8 cellular contexts compared by ENCODE assay signal in genomic region chr5:57178238-57178637, GRCh38. TPM values are rescaled to one million over a fixed set of nuclear protein-coding genes. Genes with fewer than 3 reads are reported as not detected.
A peak's percentile ranks its signal among the peaks of the same experiment; 100 is the strongest.
DNase-seq lines count a peak whose midpoint lies in the region; ATAC-seq, FAIRE-seq and TF ChIP-seq lines count a peak whose summit lies in the region.
"Not testable (repeated sequence)": the region's sequence is repeated elsewhere in the genome, so short reads cannot be mapped to it uniquely, and the experiment has no call there.

No MANE protein-coding gene starts in this region.

- TF ChIP-seq POLR2A in GM12878 (IDR thresholded peaks at IDR 0.05; ENCODE audit: low read depth, low read length); esophagus squamous epithelium (IDR thresholded peaks at IDR 0.05); right lobe of liver (IDR thresholded peaks at IDR 0.05); ovary (IDR thresholded peaks at IDR 0.05): not testable (repeated sequence)

- SMC1A ChIA-PET in GM12878 (lab: Charles Lee; ENCODE audit: uncharacterized antibody, unreplicated experiment): interaction anchor here (6.8 kb wide), 1 partner anchor 11 kb away, joined by 48 read pairs; no protein-coding TSS in a partner anchor

- CTCF ChIA-PET in CD4-positive, alpha-beta memory T cell (lab: Charles Lee; ENCODE audit: partially characterized antibody); activated B cell treated with CpG ODN at 0.5 μM for 24 hours (lab: Charles Lee): not testable (repeated sequence)
- CTCF ChIA-PET in GM12878 (lab: Yijun Ruan, JAX): interaction anchor here (1.0 kb wide), 1 partner anchor 10 kb away, joined by 3 read pairs; no protein-coding TSS in a partner anchor

- not testable (repeated sequence) for TF ChIP-seq RAD21 in GM12878 (IDR thresholded peaks at IDR 0.05; ENCODE audit: insufficient read depth, low read depth, low read length)

- not testable (repeated sequence) for H2AFZ ChIP-seq in KMS-11 (ENCODE audit: low read depth); GM12878 (ENCODE audit: control insufficient read depth, low read depth, low read length)

- FAIRE-seq in GM12878 (lab: Jason Lieb, UNC): not testable (repeated sequence)

- RAD21 ChIA-PET in GM12878 (lab: Charles Lee; ENCODE audit: unreplicated experiment): interaction anchor here (0.8 kb wide), 1 partner anchor 42 kb away, joined by 3 read pairs; no protein-coding TSS in a partner anchor

- POLR2A ChIA-PET in CD4-positive, alpha-beta memory T cell (lab: Charles Lee; ENCODE audit: partially characterized antibody): not testable (repeated sequence)
- POLR2A ChIA-PET in activated B cell treated with CpG ODN at 0.5 μM for 24 hours (lab: Charles Lee) (interaction anchor here (0.6 kb wide), 1 partner anchor 182 kb away, joined by 3 read pairs; no protein-coding TSS in a partner anchor), GM12878 (lab: Charles Lee) (interaction anchor here (0.6 kb wide), 1 partner anchor 40 kb away, joined by 7 read pairs; no protein-coding TSS in a partner anchor)

- H3K9ac ChIP-seq in KMS-11: not testable (repeated sequence)
- H3K9ac ChIP-seq in GM12878 (ENCODE audit: control insufficient read depth, insufficient read depth, low read length): peak overlapping the region; percentile 55

- TF ChIP-seq CTCF in KMS-11 (conservative IDR thresholded peaks at IDR 0.05; ENCODE audit: low read depth, low read length); activated B cell treated with CpG ODN at 0.5 μM for 24 hours (IDR thresholded peaks at IDR 0.05); GM12878 (IDR thresholded peaks at IDR 0.05 in 2 of 3, conservative IDR thresholded peaks at IDR 0.05 in 1 of 3; ENCODE audit: control insufficient read depth in 2 of 3, extremely low read depth in 1 of 3, insufficient read depth in 1 of 3, low read depth in 3 of 3, low read length in 3 of 3); esophagus squamous epithelium (IDR thresholded peaks at IDR 0.05); right lobe of liver (IDR thresholded peaks at IDR 0.05); ovary (IDR thresholded peaks at IDR 0.05); thoracic aorta (IDR thresholded peaks at IDR 0.05): not testable (repeated sequence)

- not testable (repeated sequence) for H3K36me3 ChIP-seq in CD4-positive, alpha-beta memory T cell (ENCODE audit: insufficient read depth, low read length); GM12878 (ENCODE audit: control insufficient read depth in 2 of 2, insufficient read depth in 2 of 2, low read length in 1 of 2); right lobe of liver; ovary; thoracic aorta
- H3K36me3 ChIP-seq in KMS-11 (ENCODE audit: insufficient read depth) (peaks cover 15% of the 10 kb centered on the region), esophagus squamous epithelium (peaks cover 0 to 12% (median 0%) of the 10 kb centered on the region in 3 donors)

- H3K79me2 ChIP-seq in KMS-11 (ENCODE audit: insufficient read depth, low read depth): peaks cover 94% of the 10 kb centered on the region
- peaks cover 94% of the 10 kb centered on the region for H3K79me2 ChIP-seq in GM12878 (ENCODE audit: control insufficient read depth, insufficient read depth, low read length)

- peaks cover 57% of the 10 kb centered on the region for H4K20me1 ChIP-seq in KMS-11 (ENCODE audit: insufficient read depth)
- H4K20me1 ChIP-seq in GM12878 (ENCODE audit: control insufficient read depth, insufficient read depth): not testable (repeated sequence)

- not testable (repeated sequence) for TF ChIP-seq EP300 in GM12878 (IDR thresholded peaks at IDR 0.05; ENCODE audit: borderline replicate concordance in 1 of 2, control insufficient read depth in 1 of 2, low read depth in 2 of 2, low read length in 2 of 2); ovary (IDR thresholded peaks at IDR 0.05)

- H3K4me1 ChIP-seq in CD4-positive, alpha-beta memory T cell (ENCODE audit: insufficient read depth, low read length): peaks cover 70% of the 10 kb centered on the region
- H3K4me1 ChIP-seq in KMS-11 (ENCODE audit: low read depth, poor library complexity, severe bottlenecking): peaks cover 55% of the 10 kb centered on the region
- peaks cover 15% of the 10 kb centered on the region for H3K4me1 ChIP-seq in GM12878 (ENCODE audit: control insufficient read depth, insufficient read depth, low read length)
- peaks cover 12 to 80% (median 22%) of the 10 kb centered on the region in 3 donors for H3K4me1 ChIP-seq in esophagus squamous epithelium
- H3K4me1 ChIP-seq in right lobe of liver: peaks cover 0 to 58% (median 12%) of the 10 kb centered on the region in 4 donors
- peaks cover 11% of the 10 kb centered on the region for H3K4me1 ChIP-seq in ovary (ENCODE audit: insufficient read depth)
- peaks cover 48 to 67% of the 10 kb centered on the region in 2 donors for H3K4me1 ChIP-seq in thoracic aorta (ENCODE audit: control insufficient read depth in 1 of 2, low read depth in 2 of 2)

- peak overlapping the region; percentile 88 to 99 (median 97) for H3K4me3 Mint-ChIP-seq in CD4-positive, alpha-beta memory T cell
- H3K4me3 Mint-ChIP-seq in activated B cell treated with CpG ODN at 0.5 μM for 24 hours: peak overlapping the region; percentile 95

- H3K9me3 ChIP-seq in CD4-positive, alpha-beta memory T cell (ENCODE audit: control insufficient read depth in 1 of 2, low read length in 2 of 2); GM12878 (replicated peaks; ENCODE audit: control insufficient read depth, insufficient read depth, low read length); esophagus squamous epithelium; right lobe of liver; ovary; thoracic aorta: not testable (repeated sequence)

- WGBS in GM12878 (ENCODE audit: insufficient coverage, insufficient replicate concordance, low lambda C conversion rate, missing lambda C conversion rate): 24% methylated on average over 12 of the region's 12 CpGs
- 29 to 46% methylated on average over 12 of the region's 12 CpGs for WGBS in esophagus squamous epithelium, 2 donors
- 63% methylated on average over 11 of the region's 12 CpGs for WGBS in right lobe of liver (ENCODE audit: insufficient coverage, low coverage, low lambda C conversion rate, missing lambda C conversion rate)
- WGBS in ovary, 3 donors: 19 to 54% (median 22%) methylated on average over 12 of the region's 12 CpGs

- H3K27me3 ChIP-seq in CD4-positive, alpha-beta memory T cell (ENCODE audit: insufficient read depth, low read length); KMS-11 (ENCODE audit: insufficient read depth, low read depth); GM12878 (replicated peaks in 1 of 2; ENCODE audit: control insufficient read depth in 2 of 2, insufficient read depth in 2 of 2, low read length in 1 of 2); esophagus squamous epithelium; right lobe of liver; ovary; thoracic aorta (replicated peaks; ENCODE audit: insufficient read depth): not testable (repeated sequence)

- H3K27ac Mint-ChIP-seq in CD4-positive, alpha-beta memory T cell: peak overlapping the region; percentile 61 to 99 (median 92)
- H3K27ac Mint-ChIP-seq in activated B cell treated with CpG ODN at 0.5 μM for 24 hours: not testable (repeated sequence)

- H3K4me1 Mint-ChIP-seq in CD4-positive, alpha-beta memory T cell: peaks cover 37 to 73% (median 47%) of the 10 kb centered on the region in 4 donors
- H3K4me1 Mint-ChIP-seq in activated B cell treated with CpG ODN at 0.5 μM for 24 hours: peaks cover 58% of the 10 kb centered on the region

- H3K27ac ChIP-seq in CD4-positive, alpha-beta memory T cell (ENCODE audit: low read depth, low read length): peak overlapping the region; percentile 99
- H3K27ac ChIP-seq in KMS-11: peak overlapping the region; percentile 99; the same call in 1 of the 2 replicates
- H3K27ac ChIP-seq in GM12878 (ENCODE audit: control insufficient read depth, insufficient read depth); right lobe of liver; thoracic aorta: not testable (repeated sequence)
- peak overlapping the region in 2 of 4 donors; percentile 14 to 100 for H3K27ac ChIP-seq in esophagus squamous epithelium
- H3K27ac ChIP-seq in ovary: peak overlapping the region in 1 of 2 donors; percentile 19

- H3K9me3 Mint-ChIP-seq in CD4-positive, alpha-beta memory T cell; activated B cell treated with CpG ODN at 0.5 μM for 24 hours: not testable (repeated sequence)

- peak overlapping the region; percentile 72 for H3K4me2 ChIP-seq in KMS-11
- peak overlapping the region; percentile 77 for H3K4me2 ChIP-seq in GM12878 (ENCODE audit: control insufficient read depth, insufficient read depth)

- not testable (repeated sequence) for DNase-seq in CD4-positive, alpha-beta memory T cell; activated B cell treated with CpG ODN at 0.5 μM for 24 hours; GM12878 (ENCODE audit: low read depth, low spot score); esophagus squamous epithelium (lab: John Stamatoyannopoulos, UW); right lobe of liver; thoracic aorta (ENCODE audit: low spot score)
- DNase-seq in ovary: peak in 3 of 5 donors; percentile 26 to 43 (median 30)

- peak overlapping the region; percentile 24 to 70 for H3K4me3 ChIP-seq in CD4-positive, alpha-beta memory T cell (ENCODE audit: low read length in 2 of 2)
- not testable (repeated sequence) for H3K4me3 ChIP-seq in KMS-11 (IDR thresholded peaks at IDR 0.05; ENCODE audit: insufficient read depth, low read depth, low read length)
- H3K4me3 ChIP-seq in GM12878 (peak overlapping the region; percentile 87), esophagus squamous epithelium (peak overlapping the region; percentile 6 to 96 (median 94)), right lobe of liver (peak overlapping the region in 2 of 3 donors; percentile 19 to 21), ovary (peak overlapping the region; percentile 96), thoracic aorta (peak overlapping the region; percentile 86)

- intact Hi-C loops in CD4-positive, alpha-beta memory T cell (cut with micrococcal nuclease); GM12878 (cut with micrococcal nuclease; ENCODE audit: unreplicated experiment); esophagus squamous epithelium (cut with DNase I); right lobe of liver (cut with DNase I): not testable (repeated sequence)
- intact Hi-C loops in activated B cell treated with CpG ODN at 0.5 μM for 24 hours (cut with micrococcal nuclease) (loop anchor here (10.0 kb wide), 1 partner anchor 1643 kb away; the partner anchor contains the start of gene PLPP1), ovary (cut with DNase I) (loop anchor here in 1 of 4 donors (10.0 kb wide), 1 partner anchor 223 kb away; the partner anchor contains the start of gene MIER3)

- in situ Hi-C loops in GM12878 (cut with MboI): loop anchor here (10.0 to 25.0 kb wide), 2 partner anchors 1183 to 1866 kb away; partner anchors contain the start of genes DHX29, IL6ST and MTREX

- not testable (repeated sequence) for BruUV-seq in GM12878 (replicated peaks; lab: Mats Ljungman, UMichigan)

- H3K36me3 Mint-ChIP-seq in CD4-positive, alpha-beta memory T cell: peaks cover 27 to 57% of the 10 kb centered on the region in 2 donors
- H3K36me3 Mint-ChIP-seq in activated B cell treated with CpG ODN at 0.5 μM for 24 hours (ENCODE audit: low read depth): peaks cover 65% of the 10 kb centered on the region

- not testable (repeated sequence) for ATAC-seq in activated B cell treated with CpG ODN at 0.5 μM for 24 hours (ENCODE audit: low read depth); GM12878; right lobe of liver; thoracic aorta (ENCODE audit: insufficient number of reproducible peaks, low FRiP score, low read depth)

- not testable (repeated sequence) for H3K27me3 Mint-ChIP-seq in CD4-positive, alpha-beta memory T cell; activated B cell treated with CpG ODN at 0.5 μM for 24 hours

RNA-seq across cellular contexts. Expression of gene GPBP1, which starts 4.4 kb away (rescaled TPM):
- 100 to 1,000 TPM; 136 to 137 TPM for total RNA-seq in CD4-positive, alpha-beta memory T cell
- polyA plus RNA-seq in CD4-positive, alpha-beta memory T cell: 100 to 1,000 TPM in 1 of 2 donors, 10 to 100 TPM in 1; 92.1 to 104 TPM
- total RNA-seq in activated B cell treated with CpG ODN at 0.5 μM for 24 hours: 130 and 142 TPM in 2 replicates
- 245 and 259 TPM in 2 replicates for total RNA-seq in GM12878 (2013; cell fraction: nucleolus; rRNA removed)
- 47.0 and 61.9 TPM in 2 replicates for total RNA-seq in GM12878 (2014; rRNA removed)
- total RNA-seq in GM12878 (2014; rRNA removed; fragmentation: Illumina TruSeq; extraction: Trizol): 79.3 and 80.8 TPM in 2 replicates
- 52.3 and 52.7 TPM in 2 replicates for total RNA-seq in GM12878 (2021)
- polyA plus RNA-seq in GM12878 (2011; ENCODE audit: low read depth): 26.9 TPM
- 96.2 and 163 TPM in 2 replicates for polyA plus RNA-seq in GM12878 (2011; rRNA removed)
- polyA plus RNA-seq in GM12878 (2011; cell fraction: cytosol; rRNA removed): 21.1 and 24.1 TPM in 2 replicates
- polyA plus RNA-seq in GM12878 (2011; cell fraction: nucleus; rRNA removed): 47.4 and 47.9 TPM in 2 replicates
- polyA plus RNA-seq in GM12878 (2012): 44.8 and 50.5 TPM in 2 replicates
- 64.6 and 82.2 TPM in 2 replicates for polyA plus RNA-seq in GM12878 (2014; fragmentation: Illumina TruSeq; extraction: Trizol)
- polyA plus RNA-seq in GM12878 (2014; fragmentation: Nextera tagmentation; extraction: Ambion mirVana): 10 to 100 TPM; 27.0 to 32.5 TPM
- polyA plus RNA-seq in GM12878 (2014; rRNA removed): 35.2 and 41.9 TPM in 2 replicates
- 10 to 100 TPM; 58.4 to 65.8 TPM for polyA plus RNA-seq in GM12878 (2016; fragmentation: Nextera tagmentation; extraction: Ambion mirVana)
- 36.5 and 47.3 TPM in 2 replicates for polyA minus RNA-seq in GM12878 (2011; rRNA and poly(A)+ RNA removed)
- polyA minus RNA-seq in GM12878 (2011; cell fraction: cytosol; rRNA and poly(A)+ RNA removed): 23.4 and 33.1 TPM in 2 replicates
- 27.8 and 40.3 TPM in 2 replicates for polyA minus RNA-seq in GM12878 (2011; cell fraction: nucleus; rRNA and poly(A)+ RNA removed)
- total RNA-seq in esophagus squamous epithelium: 10 to 100 TPM; 27.4 to 64.3 (median 43.2) TPM
- total RNA-seq in right lobe of liver: 10 to 100 TPM; 19.5 to 28.2 (median 24.9) TPM
- total RNA-seq in ovary: 100 to 1,000 TPM in 2 of 7 donors, 10 to 100 TPM in 5; 78.2 to 124 (median 96.1) TPM
- polyA plus RNA-seq in ovary: 10 to 100 TPM; 63.7 to 68.4 TPM
- total RNA-seq in thoracic aorta: 10 to 100 TPM; 40.2 to 93.0 TPM
